ENCODE assay signal across 33 cellular contexts in the genomic region with DNA sequence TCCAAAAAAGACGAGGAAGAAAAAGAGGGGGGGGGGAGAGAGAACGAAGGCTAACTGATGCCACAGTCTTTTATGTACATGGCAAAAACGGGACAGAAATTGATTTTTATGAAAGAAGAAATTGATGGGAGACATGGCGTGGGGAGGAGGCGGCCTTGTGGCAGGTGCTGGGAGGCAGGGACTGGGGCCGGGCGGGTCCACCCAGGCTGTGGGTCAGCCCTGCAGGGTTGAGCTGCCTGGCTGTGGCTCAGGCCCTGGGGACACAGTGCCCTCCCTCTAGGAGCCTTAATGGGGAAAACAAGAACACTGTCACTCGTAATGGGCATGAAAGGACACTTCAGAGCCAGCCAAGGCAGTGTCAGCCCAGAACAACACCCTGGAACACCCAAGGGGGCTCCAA. TPM values are rescaled to one million over a fixed set of nuclear protein-coding genes. Genes with fewer than 3 reads are reported as not detected.
"Had no signal": no experiment of that assay in that cellular context is flagged by ENCODE, and none has a peak within 500 bp of the region (broad histone marks: within the 10 kb centered on the region; RNA-seq: fewer than 3 reads in every experiment).

No MANE protein-coding gene starts in this region.

- H3K27ac Mint-ChIP-seq: activated CD4-positive, alpha-beta T cell treated with anti-CD3 and anti-CD28 coated beads for 36 hours; activated CD4-positive, alpha-beta T cell treated with anti-CD3 and anti-CD28 coated beads, Interleukin-2, amount 10 ng/mL, durations not matched to agents 24 days and 14 days; activated CD8-positive, alpha-beta T cell treated with anti-CD3 and anti-CD28 coated beads for 36 hours; activated naive CD8-positive, alpha-beta T cell; activated naive CD8-positive, alpha-beta T cell treated with anti-CD3 and anti-CD28 coated beads, Interleukin-2, amount 50 U/mL, for 24 hours; dendritic cell treated with granulocyte-macrophage colony-stimulating factor and Interleukin-4, amounts not matched to agents 40 ng/mL and 50 ng/mL, for 4 days had no signal

- H3K27ac ChIP-seq: adrenal gland, body of pancreas, coronary artery, dorsolateral prefrontal cortex, esophagus muscularis mucosa, foreskin keratinocyte, gastrocnemius medialis, heart left ventricle had no signal

- H3K4me1 Mint-ChIP-seq: activated CD4-positive, alpha-beta T cell treated with anti-CD3 and anti-CD28 coated beads, Interleukin-2, amount 10 ng/mL, durations not matched to agents 24 days and 14 days; central memory CD8-positive, alpha-beta T cell had no signal

- H3K4me3 ChIP-seq: adrenal gland, body of pancreas, coronary artery, dorsolateral prefrontal cortex, esophagus muscularis mucosa, gastrocnemius medialis, heart left ventricle had no signal

- H3K9me3 ChIP-seq: adrenal gland, body of pancreas, esophagus muscularis mucosa, gastrocnemius medialis, heart left ventricle had no signal

- H3K36me3 ChIP-seq: adrenal gland, gastrocnemius medialis, heart left ventricle had no signal

- H3K9me3 Mint-ChIP-seq: activated CD4-positive, alpha-beta T cell treated with anti-CD3 and anti-CD28 coated beads, Interleukin-2, amount 10 ng/mL, durations not matched to agents 24 days and 14 days; activated CD8-positive, alpha-beta T cell treated with anti-CD3 and anti-CD28 coated beads for 36 hours; activated naive CD8-positive, alpha-beta T cell treated with anti-CD3 and anti-CD28 coated beads, Interleukin-2, amount 50 U/mL, for 24 hours; activated T-cell treated with anti-CD3 and anti-CD28 coated beads, Interleukin-2, amount 50 U/mL, for 4 hours; activated T-helper 17 cell treated with anti-CD3 and anti-CD28 coated beads, Interleukin-2, amount 50 U/mL, for 72 hours; central memory CD8-positive, alpha-beta T cell; dendritic cell treated with granulocyte-macrophage colony-stimulating factor and Interleukin-4, amounts not matched to agents 40 ng/mL and 50 ng/mL, for 4 days had no signal

- H3K27me3 Mint-ChIP-seq: activated CD4-positive, alpha-beta T cell treated with anti-CD3 and anti-CD28 coated beads for 36 hours; activated CD4-positive, alpha-beta T cell treated with anti-CD3 and anti-CD28 coated beads, Interleukin-2, amount 10 ng/mL, durations not matched to agents 24 days and 14 days; activated CD8-positive, alpha-beta T cell treated with anti-CD3 and anti-CD28 coated beads for 36 hours; activated naive CD8-positive, alpha-beta T cell; activated T-helper 17 cell treated with anti-CD3 and anti-CD28 coated beads, Interleukin-2, amount 50 U/mL, for 72 hours had no signal

- DNase-seq: activated CD4-positive, alpha-beta T cell treated with anti-CD3 and anti-CD28 coated beads for 36 hours; activated CD4-positive, alpha-beta T cell treated with anti-CD3 and anti-CD28 coated beads, Interleukin-2, amount 10 ng/mL, durations not matched to agents 24 days and 14 days; activated CD4-positive, alpha-beta T cell treated with anti-CD3 and anti-CD28 coated beads, Interleukin-2, amount 50 U/mL, for 48 hours; activated CD4-positive, CD25-positive, alpha-beta regulatory T cell; activated CD4-positive, CD25-positive, alpha-beta regulatory T cell treated with anti-CD3 and anti-CD28 coated beads, Interleukin-2, amount 50 U/mL, for 72 hours; activated CD8-positive, alpha-beta memory T cell treated with anti-CD3 and anti-CD28 coated beads for 24 hours; activated CD8-positive, alpha-beta T cell treated with anti-CD3 and anti-CD28 coated beads for 36 hours; activated effector memory CD4-positive, alpha-beta T cell treated with Interleukin-2 at 50 U/mL for 16 hours; activated gamma-delta T cell treated with Interleukin-2 at 50 U/mL for 16 hours; activated naive CD4-positive, alpha-beta T cell treated with anti-CD3 and anti-CD28 coated beads, Interleukin-2, amount 50 U/mL, for 16 hours; activated naive CD4-positive, alpha-beta T cell treated with Interleukin-2 at 50 U/mL for 16 hours; activated naive CD8-positive, alpha-beta T cell treated with anti-CD3 and anti-CD28 coated beads, Interleukin-2, amount 50 U/mL, for 24 hours; activated T-cell treated with anti-CD3 and anti-CD28 coated beads, Interleukin-2, amount 50 U/mL, for 4 hours; adrenal gland; amygdala; aorta; body of pancreas; dorsolateral prefrontal cortex; effector memory CD4-positive, alpha-beta T cell; erythroblast; foreskin keratinocyte; gastrocnemius medialis; glutamatergic neuron; heart left ventricle; T-helper 2 cell had no signal

- ATAC-seq: activated CD4-positive, alpha-beta T cell treated with anti-CD3 and anti-CD28 coated beads for 36 hours; activated CD8-positive, alpha-beta T cell treated with anti-CD3 and anti-CD28 coated beads for 36 hours; activated naive CD8-positive, alpha-beta T cell treated with anti-CD3 and anti-CD28 coated beads, Interleukin-2, amount 50 U/mL, for 24 hours; activated T-cell treated with anti-CD3 and anti-CD28 coated beads, Interleukin-2, amount 50 U/mL, for 4 hours; activated T-helper 17 cell treated with anti-CD3 and anti-CD28 coated beads, Interleukin-2, amount 50 U/mL, for 72 hours; body of pancreas; foreskin keratinocyte; gastrocnemius medialis; heart left ventricle had no signal

- H3K4me3 Mint-ChIP-seq: activated CD4-positive, alpha-beta T cell treated with anti-CD3 and anti-CD28 coated beads for 36 hours; activated CD4-positive, alpha-beta T cell treated with anti-CD3 and anti-CD28 coated beads, Interleukin-2, amount 10 ng/mL, durations not matched to agents 24 days and 14 days; activated CD8-positive, alpha-beta T cell treated with anti-CD3 and anti-CD28 coated beads for 36 hours; activated naive CD8-positive, alpha-beta T cell; activated naive CD8-positive, alpha-beta T cell treated with anti-CD3 and anti-CD28 coated beads, Interleukin-2, amount 50 U/mL, for 24 hours; activated T-cell treated with anti-CD3 and anti-CD28 coated beads, Interleukin-2, amount 50 U/mL, for 4 hours; activated T-helper 17 cell treated with anti-CD3 and anti-CD28 coated beads, Interleukin-2, amount 50 U/mL, for 72 hours; central memory CD8-positive, alpha-beta T cell; dendritic cell treated with granulocyte-macrophage colony-stimulating factor and Interleukin-4, amounts not matched to agents 40 ng/mL and 50 ng/mL, for 4 days had no signal

- H3K4me1 ChIP-seq: adrenal gland, body of pancreas, foreskin keratinocyte, gastrocnemius medialis had no signal

- H3K27me3 ChIP-seq: adrenal gland, body of pancreas, esophagus muscularis mucosa, gastrocnemius medialis had no signal

RNA-seq across cellular contexts. Expression of gene SNX20, which starts 34.8 kb away (rescaled TPM):
- total RNA-seq: bronchial epithelial cell, cerebellum, foreskin keratinocyte had no signal
- polyA plus RNA-seq: foreskin keratinocyte had no signal
